Comparison of ENCODE assay signal across 14 cellular contexts in the genomic region with DNA sequence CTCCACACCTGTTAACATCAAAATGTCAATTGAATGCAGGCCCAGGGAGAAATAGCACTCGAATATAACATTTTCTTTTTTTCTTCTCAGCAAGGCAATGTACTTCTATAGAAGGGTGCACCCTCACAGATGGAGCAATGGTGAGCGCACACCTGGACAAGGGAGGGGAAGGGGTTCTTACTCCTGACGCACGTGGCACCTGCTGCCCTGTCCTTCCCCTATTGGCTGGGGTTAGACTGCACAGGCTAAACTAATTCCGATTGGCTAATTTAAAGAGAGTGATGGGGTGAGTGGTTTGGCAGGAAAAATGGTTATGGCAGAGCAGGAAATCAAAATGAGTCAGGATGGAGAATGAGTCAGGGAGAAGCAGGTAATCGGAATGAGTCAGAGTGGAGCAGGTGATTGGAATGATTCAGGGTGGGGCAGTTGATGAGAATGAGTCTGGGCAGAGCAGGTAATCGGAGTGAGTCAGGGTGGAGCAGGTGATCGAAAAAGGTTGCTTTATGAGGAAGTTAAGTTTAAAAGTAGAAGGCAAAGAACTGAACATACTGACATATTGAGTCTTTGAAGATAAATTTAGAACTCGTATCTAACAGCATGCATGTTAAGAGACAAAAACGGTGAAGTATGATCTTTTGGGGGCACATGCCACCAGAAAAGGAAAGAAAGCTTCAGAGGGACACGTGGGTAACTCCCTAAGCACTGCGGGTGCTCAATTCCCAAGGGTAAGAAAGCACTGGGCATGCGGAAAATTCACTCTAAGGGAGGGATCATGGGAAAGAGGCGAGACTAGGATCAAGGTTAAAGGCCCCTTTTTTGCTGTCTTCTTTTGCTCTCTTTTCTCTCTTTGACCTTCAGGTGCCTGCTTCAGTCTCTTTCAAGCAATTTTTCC.
DNase-seq lines count a peak whose midpoint lies in the region; ATAC-seq, FAIRE-seq and TF ChIP-seq lines count a peak whose summit lies in the region.
"Had no signal": no experiment of that assay in that cellular context is flagged by ENCODE, and none has a peak within 500 bp of the region (broad histone marks: within the 10 kb centered on the region; RNA-seq: fewer than 3 reads in every experiment).

No MANE protein-coding gene starts in this region.

- H2AK9ac ChIP-seq in IMR-90 (replicated peaks; ENCODE audit: low read depth, low read length, poor library complexity), result peak overlapping the region; percentile 25

- peak overlapping the region; percentile 99 for H2BK20ac ChIP-seq in IMR-90 (ENCODE audit: low read depth, low read length)

- no peak for TF ChIP-seq RAD21 in IMR-90 (IDR thresholded peaks at IDR 0.05; ENCODE audit: low read length)

- peak overlapping the region; percentile 100 for H2BK120ac ChIP-seq in IMR-90 (ENCODE audit: low read depth, low read length)

- H3K27ac ChIP-seq in IMR-90 (ENCODE audit: insufficient read depth, low read length), result peak overlapping the region; percentile 100
- no peak overlapping the region for H3K27ac ChIP-seq in naive thymus-derived CD4-positive, alpha-beta T cell (ENCODE audit: low read depth, low read length)

- dilution Hi-C loops in IMR-90 (cut with HindIII; ENCODE audit: low sequenced_read_pairs, unreplicated experiment), result no loop called here

- no peak overlapping the region for H3K27ac Mint-ChIP-seq in naive thymus-derived CD4-positive, alpha-beta T cell
- H3K27ac Mint-ChIP-seq: activated B cell treated with CpG ODN at 0.5 μM for 24 hours; naive thymus-derived CD8-positive, alpha-beta T cell; stimulated activated naive CD8-positive, alpha-beta T cell treated with anti-CD3 and anti-CD28 coated beads, Interleukin-15, Interleukin-2, amounts not matched to agents 100 ng/mL and 50 ng/mL, for 24 hours had no signal

- peaks cover 0 to 16% (median 11%) of the 10 kb centered on the region in 5 donors for H3K27me3 Mint-ChIP-seq in naive thymus-derived CD4-positive, alpha-beta T cell
- H3K27me3 Mint-ChIP-seq: activated B cell treated with CpG ODN at 0.5 μM for 24 hours had no signal

- peak overlapping the region; percentile 91 to 97 for H4K8ac ChIP-seq in IMR-90 (ENCODE audit: low read depth in 2 of 2, low read length in 2 of 2)

- peak overlapping the region; percentile 40; the same call in 1 of the 2 replicates for H3K23ac ChIP-seq in IMR-90 (ENCODE audit: low read depth, low read length)

- peak overlapping the region; percentile 78 for H3K9ac ChIP-seq in IMR-90 (ENCODE audit: low read depth, low read length)

- DNase-seq in Caki2 (ENCODE audit: low read depth) (peak; percentile 70), IMR-90 (peak; percentile 59), bronchial epithelial cell (ENCODE audit: low read depth) (peak; percentile 98), nucleus accumbens (lab: John Stamatoyannopoulos, UW) (peak in 39 of 56 donors; percentile 2 to 86 (median 46)), iPS-NIHi7 (ENCODE audit: extremely low spot score) (no peak), NCI-H1048 (lab: John Stamatoyannopoulos, UW) (no peak)
- DNase-seq in naive thymus-derived CD4-positive, alpha-beta T cell, result no peak
- DNase-seq: activated B cell treated with CpG ODN at 0.5 μM for 24 hours; activated naive CD4-positive, alpha-beta T cell treated with anti-CD3 and anti-CD28 coated beads, Interleukin-2, amount 50 U/mL, for 16 hours; naive thymus-derived CD8-positive, alpha-beta T cell; NCI-H187; RPMI8226 had no signal

- H3K4me3 ChIP-seq in IMR-90 (ENCODE audit: insufficient read depth, low read depth, low read length) (no peak overlapping the region), bronchial epithelial cell (ENCODE audit: low read depth, low read length) (no peak overlapping the region)
- no peak overlapping the region for H3K4me3 ChIP-seq in naive thymus-derived CD4-positive, alpha-beta T cell (ENCODE audit: low read length)

- H3K14ac ChIP-seq in IMR-90 (replicated peaks; ENCODE audit: low read depth, low read length), result peak overlapping the region; percentile 86

- POLR2A ChIA-PET in IMR-90 (lab: Charles Lee; ENCODE audit: unreplicated experiment), result no interaction called here
- POLR2A ChIA-PET in naive thymus-derived CD4-positive, alpha-beta T cell (lab: Charles Lee), result no interaction called here

- no peak overlapping the region for H2AFZ ChIP-seq in IMR-90 (replicated peaks; ENCODE audit: low read length, poor library complexity)

- H3K36me3 Mint-ChIP-seq in naive thymus-derived CD4-positive, alpha-beta T cell, result no peaks in the 10 kb centered on the region
- H3K36me3 Mint-ChIP-seq: naive thymus-derived CD8-positive, alpha-beta T cell had no signal

- peak overlapping the region; percentile 99 for H3K18ac ChIP-seq in IMR-90 (ENCODE audit: low read depth, low read length)

- H3K9me1 ChIP-seq in IMR-90 (ENCODE audit: insufficient read depth, low read length), result peaks cover 6% of the 10 kb centered on the region; the same call in 1 of the 2 replicates

- H3K9me3 Mint-ChIP-seq in naive thymus-derived CD4-positive, alpha-beta T cell, result peaks cover 0 to 4% (median 0%) of the 10 kb centered on the region in 11 donors
- H3K9me3 Mint-ChIP-seq: activated B cell treated with CpG ODN at 0.5 μM for 24 hours; stimulated activated naive CD8-positive, alpha-beta T cell treated with anti-CD3 and anti-CD28 coated beads, Interleukin-15, Interleukin-2, amounts not matched to agents 100 ng/mL and 50 ng/mL, for 24 hours had no signal

- CTCF ChIA-PET in IMR-90 (lab: Yijun Ruan, JAX), result no interaction called here
- CTCF ChIA-PET in naive thymus-derived CD4-positive, alpha-beta T cell (lab: Charles Lee), result no interaction called here

- H3K27me3 ChIP-seq in IMR-90 (ENCODE audit: control insufficient read depth, insufficient read depth, low read length), result no peaks in the 10 kb centered on the region
- no peaks in the 10 kb centered on the region for H3K27me3 ChIP-seq in bronchial epithelial cell (ENCODE audit: control insufficient read depth, insufficient read depth, low read length)
- H3K27me3 ChIP-seq in naive thymus-derived CD4-positive, alpha-beta T cell (ENCODE audit: control insufficient read depth in 2 of 2, insufficient read depth in 2 of 2, low read length in 2 of 2), result no peaks in the 10 kb centered on the region

- no peak overlapping the region for H3K4me2 ChIP-seq in IMR-90 (ENCODE audit: low read depth, low read length)

- H3K4me1 Mint-ChIP-seq in naive thymus-derived CD4-positive, alpha-beta T cell, result no peaks in the 10 kb centered on the region
- H3K4me1 Mint-ChIP-seq: activated B cell treated with CpG ODN at 0.5 μM for 24 hours; naive thymus-derived CD8-positive, alpha-beta T cell had no signal

- TF ChIP-seq CTCF in IMR-90 (conservative IDR thresholded peaks at IDR 0.05; ENCODE audit: low read depth, low read length) (no peak), bronchial epithelial cell (IDR thresholded peaks at IDR 0.05; ENCODE audit: insufficient read depth, low read length, severe bottlenecking) (no peak)

- peak overlapping the region; percentile 94 for H2AK5ac ChIP-seq in IMR-90 (ENCODE audit: low read depth, low read length)

- no peaks in the 10 kb centered on the region; a peak in 1 of 4 replicates for H3K79me1 ChIP-seq in IMR-90 (ENCODE audit: low read depth in 1 of 2, low read length in 2 of 2)

- peak overlapping the region; percentile 92 for H3K56ac ChIP-seq in IMR-90 (ENCODE audit: extremely low read depth, insufficient read depth, low read length)

- no peaks in the 10 kb centered on the region for H3K9me3 ChIP-seq in IMR-90 (ENCODE audit: control insufficient read depth, insufficient read depth, low read length)
- H3K9me3 ChIP-seq in naive thymus-derived CD4-positive, alpha-beta T cell (ENCODE audit: control insufficient read depth in 2 of 3, low read length in 3 of 3), result no peaks in the 10 kb centered on the region

- H2BK5ac ChIP-seq in IMR-90 (ENCODE audit: low read depth, low read length, poor library complexity, severe bottlenecking), result peak overlapping the region; percentile 97

- FAIRE-seq in bronchial epithelial cell (lab: Jason Lieb, UNC), result no peak

- no peak for ATAC-seq in IMR-90 (ENCODE audit: low read depth)
- ATAC-seq in GM19467 (IDR thresholded peaks at IDR 0.05; ENCODE audit: unreplicated experiment), result no peak
- ATAC-seq in naive thymus-derived CD4-positive, alpha-beta T cell, result no peak
- ATAC-seq: naive thymus-derived CD8-positive, alpha-beta T cell had no signal

- no peaks in the 10 kb centered on the region for H4K20me1 ChIP-seq in IMR-90 (ENCODE audit: insufficient read depth, low read length)

- WGBS in IMR-90 (ENCODE audit: extremely low coverage in 2 of 2, insufficient read length in 1 of 2), 2 experiments, result 90% methylated on average over 9 of the region's 14 CpGs; no CpG with 5 or more reads in 1 of the 2 experiments

- H4K5ac ChIP-seq in IMR-90 (ENCODE audit: low read depth, low read length), result peak overlapping the region; percentile 100

- H3K4me3 Mint-ChIP-seq in naive thymus-derived CD4-positive, alpha-beta T cell, result no peak overlapping the region
- H3K4me3 Mint-ChIP-seq: activated B cell treated with CpG ODN at 0.5 μM for 24 hours; naive thymus-derived CD8-positive, alpha-beta T cell; stimulated activated naive CD8-positive, alpha-beta T cell treated with anti-CD3 and anti-CD28 coated beads, Interleukin-15, Interleukin-2, amounts not matched to agents 100 ng/mL and 50 ng/mL, for 24 hours had no signal

- H3K36me3 ChIP-seq in IMR-90 (ENCODE audit: control insufficient read depth, insufficient read depth, low read length) (no peaks in the 10 kb centered on the region), bronchial epithelial cell (ENCODE audit: control insufficient read depth, insufficient read depth, low read length) (no peaks in the 10 kb centered on the region)
- no peaks in the 10 kb centered on the region for H3K36me3 ChIP-seq in naive thymus-derived CD4-positive, alpha-beta T cell (ENCODE audit: control insufficient read depth in 2 of 3, insufficient read depth in 3 of 3, low read length in 3 of 3)

- in situ Hi-C loops in Caki2 (cut with HindIII; ENCODE audit: low pct_unique_long_range_greater_than_20kb, low sequenced_read_pairs), result no loop called here
- in situ Hi-C loops in IMR-90 (cut with MboI; ENCODE audit: low sequenced_read_pairs), result no loop called here

- peak overlapping the region; percentile 97; the same call in 2 of the 3 replicates for H2BK15ac ChIP-seq in IMR-90 (ENCODE audit: low read depth, low read length)

- no TSS peak for BruUV-seq in IMR-90 (replicated peaks; lab: Mats Ljungman, UMichigan)

- intact Hi-C loops in IMR-90 (cut with micrococcal nuclease), result loop anchor here (2.0 to 5.0 kb wide), 3 partner anchors 36 to 145 kb away; no protein-coding TSS in a partner anchor
- intact Hi-C loops in naive thymus-derived CD4-positive, alpha-beta T cell (cut with micrococcal nuclease), result no loop called here

- peak overlapping the region; percentile 90 for H4K91ac ChIP-seq in IMR-90 (ENCODE audit: insufficient read depth, low read depth, low read length)

- peak overlapping the region; percentile 99 for H3K4ac ChIP-seq in IMR-90 (ENCODE audit: low read depth, low read length)

- H3K4me1 ChIP-seq in IMR-90 (ENCODE audit: control insufficient read depth, insufficient read depth, low read length), result peaks cover 14% of the 10 kb centered on the region
- H3K4me1 ChIP-seq in naive thymus-derived CD4-positive, alpha-beta T cell (ENCODE audit: control insufficient read depth in 2 of 2, insufficient read depth in 2 of 2, low read length in 2 of 2), result no peaks in the 10 kb centered on the region

- no peak for TF ChIP-seq POLR2A in IMR-90 (IDR thresholded peaks at IDR 0.05; ENCODE audit: low read depth, low read length)

TF ChIP-seq in IMR-90, 13 proteins besides CTCF, POLR2A, EP300 and RAD21 (continues in another document):
- TF ChIP-seq FOS (IDR thresholded peaks at IDR 0.05; ENCODE audit: low read depth, low read length), result peak; percentile 64

Comparison
In these comparisons a context has a peak if more than half of its experiments do, and no peak if none do; other contexts are left out.
1. DNase-seq: peak in Caki2 (single experiment), IMR-90 (single experiment), bronchial epithelial cell (single experiment) and nucleus accumbens (39 of 56); none in iPS-NIHi7 (single experiment), NCI-H1048 (single experiment) and naive thymus-derived CD4-positive, alpha-beta T cell (0 of 9).